Comparison of ENCODE assay signal across 10 cellular contexts in the genomic region with DNA sequence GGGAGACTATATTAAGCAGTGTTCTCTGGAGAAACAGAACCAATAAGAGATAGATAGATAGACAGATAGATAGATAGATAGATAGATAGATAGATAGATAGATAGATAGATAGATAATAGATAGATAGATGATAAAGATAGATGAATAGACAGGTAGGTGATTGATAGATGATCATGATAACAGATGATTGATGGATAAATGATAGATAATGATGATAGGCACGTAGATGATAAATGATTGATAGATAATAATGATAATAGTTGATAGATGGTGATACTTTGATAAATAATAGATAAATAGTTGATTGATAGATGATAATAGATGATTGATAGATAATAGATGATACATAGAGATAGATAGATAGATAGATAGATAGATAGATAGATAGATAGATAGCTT. TPM values are rescaled to one million over a fixed set of nuclear protein-coding genes. Genes with fewer than 3 reads are reported as not detected.
"Had no signal": no experiment of that assay in that cellular context is flagged by ENCODE, and none has a peak within 500 bp of the region (broad histone marks: within the 10 kb centered on the region; RNA-seq: fewer than 3 reads in every experiment).

No MANE protein-coding gene starts in this region.

- ATAC-seq: HepG2 had no signal

- H3K4me2 ChIP-seq: KMS-11 had no signal

- H3K9ac ChIP-seq: KMS-11 had no signal

- H3K27ac ChIP-seq: HL-60, KMS-11 had no signal

- FAIRE-seq: HepG2, HTR-8/SVneo had no signal

- DNase-seq: IMR-90, KBM-7, KG1 had no signal

RNA-seq across cellular contexts. Expression of a gene that starts 48.5 kb away (rescaled TPM):
- total RNA-seq: HepG2, HT-29, HT1080, IMR-90 had no signal
- polyA plus RNA-seq: HepG2, IgD-negative memory B cell, IMR-90 had no signal
